Comparison of ENCODE assay signal across 14 cellular contexts in genomic region chr16:85912271-85912974, GRCh38. TPM values are rescaled to one million over a fixed set of nuclear protein-coding genes. Genes with fewer than 3 reads are reported as not detected.
DNase-seq lines count a peak whose midpoint lies in the region; ATAC-seq, FAIRE-seq and TF ChIP-seq lines count a peak whose summit lies in the region.
"Had no signal": no experiment of that assay in that cellular context is flagged by ENCODE, and none has a peak within 500 bp of the region (broad histone marks: within the 10 kb centered on the region; RNA-seq: fewer than 3 reads in every experiment).

No MANE protein-coding gene starts in this region.

- no peak for TF ChIP-seq CTCF in A549 (IDR thresholded peaks at IDR 0.05)
- TF ChIP-seq CTCF in choroid plexus epithelial cell (conservative IDR thresholded peaks at IDR 0.05; ENCODE audit: low read depth, low read length): no peak
- TF ChIP-seq CTCF in type B pancreatic cell (conservative IDR thresholded peaks at IDR 0.05): no peak

- H3K27me3 Mint-ChIP-seq in naive B cell: no peaks in the 10 kb centered on the region
- H3K27me3 Mint-ChIP-seq in type B pancreatic cell: peaks cover 42% of the 10 kb centered on the region
- H3K27me3 Mint-ChIP-seq in naive thymus-derived CD8-positive, alpha-beta T cell: no peaks in the 10 kb centered on the region
- H3K27me3 Mint-ChIP-seq: naive thymus-derived CD4-positive, alpha-beta T cell had no signal

- WGBS in A549 (ENCODE audit: missing lambda C conversion rate): 58% methylated on average over 12 of the region's 12 CpGs
- WGBS in small intestine, 3 donors: 60 to 87% (median 73%) methylated on average over 12 of the region's 12 CpGs

- peaks cover 0 to 15% of the 10 kb centered on the region in 2 donors for H3K36me3 ChIP-seq in small intestine (ENCODE audit: control insufficient read depth in 2 of 2, insufficient read depth in 2 of 2, low read length in 2 of 2)

- H3K9me3 ChIP-seq in A549: no peaks in the 10 kb centered on the region
- no peaks in the 10 kb centered on the region for H3K9me3 ChIP-seq in small intestine (ENCODE audit: control insufficient read depth, low read depth)

- H3K27me3 ChIP-seq in small intestine (ENCODE audit: control insufficient read depth in 2 of 2, insufficient read depth in 2 of 2, low read length in 2 of 2): no peaks in the 10 kb centered on the region
- H3K27me3 ChIP-seq: dorsolateral prefrontal cortex had no signal

- H3K27ac ChIP-seq in A549 (no peak overlapping the region), small intestine (ENCODE audit: low read depth in 1 of 2, low read length in 1 of 2) (peak overlapping the region in 1 of 2 donors; percentile 12)
- H3K27ac ChIP-seq: dorsolateral prefrontal cortex had no signal

- POLR2A ChIA-PET in A549 (lab: Yijun Ruan, JAX): no interaction called here
- POLR2A ChIA-PET in naive thymus-derived CD8-positive, alpha-beta T cell (lab: Charles Lee): no interaction called here

- TF ChIP-seq RAD21 in A549 (conservative IDR thresholded peaks at IDR 0.05 in 1 of 2, IDR thresholded peaks at IDR 0.05 in 1 of 2): no peak

- H3K27ac Mint-ChIP-seq in naive B cell (peak overlapping the region; percentile 53 to 99 (median 82)), type B pancreatic cell (no peak overlapping the region)
- H3K27ac Mint-ChIP-seq in naive thymus-derived CD8-positive, alpha-beta T cell: peak overlapping the region in 1 of 10 donors; percentile 2
- H3K27ac Mint-ChIP-seq: naive thymus-derived CD4-positive, alpha-beta T cell; WTC11 had no signal

- ATAC-seq in A549: no peak
- ATAC-seq in naive B cell (ENCODE audit: low read depth in 2 of 2): no peak
- ATAC-seq in GM19324 (IDR thresholded peaks at IDR 0.05; ENCODE audit: low FRiP score, unreplicated experiment): no peak
- no peak for ATAC-seq in naive thymus-derived CD8-positive, alpha-beta T cell
- ATAC-seq: naive thymus-derived CD4-positive, alpha-beta T cell; WTC11 had no signal

- no peak for TF ChIP-seq EP300 in A549 (IDR thresholded peaks at IDR 0.05)

- no peak for FAIRE-seq in A549 (lab: Jason Lieb, UNC)
- FAIRE-seq in small intestine (lab: Jason Lieb, UNC): no peak

- CTCF ChIA-PET in A549 (lab: Yijun Ruan, JAX): interaction anchor here (0.9 to 2.5 kb wide), 3 partner anchors 9 to 91 kb away, joined by 3 to 8 read pairs (median 4); no protein-coding TSS in a partner anchor

- TF ChIP-seq POLR2A in A549 (IDR thresholded peaks at IDR 0.05; ENCODE audit: low read length): no peak

- DNase-seq in A549 (ENCODE audit: low read depth in 1 of 2, low spot score in 1 of 2) (no peak), MV-4-11 (lab: John Stamatoyannopoulos, UW) (peak; percentile 24), choroid plexus epithelial cell (ENCODE audit: low read depth) (peak; percentile 94), naive B cell (no peak), type B pancreatic cell (ENCODE audit: extremely low spot score, unreplicated experiment) (no peak), small intestine (no peak)
- DNase-seq in naive thymus-derived CD8-positive, alpha-beta T cell: no peak
- DNase-seq: naive thymus-derived CD4-positive, alpha-beta T cell; stimulated activated naive CD4-positive, alpha-beta T cell had no signal

- H3K4me1 Mint-ChIP-seq in naive B cell (peaks cover 75 to 98% (median 85%) of the 10 kb centered on the region in 3 donors), type B pancreatic cell (ENCODE audit: unreplicated experiment) (peaks cover 25% of the 10 kb centered on the region)
- H3K4me1 Mint-ChIP-seq in naive thymus-derived CD8-positive, alpha-beta T cell: peaks cover 9 to 85% (median 15%) of the 10 kb centered on the region in 4 donors

- H3K4me3 ChIP-seq in A549 (no peak overlapping the region), choroid plexus epithelial cell (ENCODE audit: low read depth, low read length) (no peak overlapping the region), small intestine (ENCODE audit: low read depth in 1 of 2, low read length in 2 of 2) (no peak overlapping the region)
- H3K4me3 ChIP-seq: dorsolateral prefrontal cortex had no signal

- H3K4me1 ChIP-seq in A549: no peaks in the 10 kb centered on the region
- H3K4me1 ChIP-seq in small intestine (ENCODE audit: control insufficient read depth in 2 of 2, insufficient read depth in 1 of 2, low read depth in 1 of 2, low read length in 1 of 2): peaks cover 0 to 7% of the 10 kb centered on the region in 2 donors

- peaks cover 26 to 40% of the 10 kb centered on the region in 2 donors for H3K36me3 Mint-ChIP-seq in naive B cell
- H3K36me3 Mint-ChIP-seq in type B pancreatic cell: no peaks in the 10 kb centered on the region
- H3K36me3 Mint-ChIP-seq in naive thymus-derived CD8-positive, alpha-beta T cell: peaks cover 3 to 8% (median 6%) of the 10 kb centered on the region in 3 donors
- H3K36me3 Mint-ChIP-seq: WTC11 had no signal

- H3K4me3 Mint-ChIP-seq in naive B cell (peak overlapping the region in 7 of 8 donors; percentile 79 to 94 (median 84)), type B pancreatic cell (no peak overlapping the region)
- H3K4me3 Mint-ChIP-seq in naive thymus-derived CD8-positive, alpha-beta T cell: no peak overlapping the region
- H3K4me3 Mint-ChIP-seq: naive thymus-derived CD4-positive, alpha-beta T cell; WTC11 had no signal

- H3K9me3 Mint-ChIP-seq in naive B cell: no peaks in the 10 kb centered on the region
- H3K9me3 Mint-ChIP-seq in type B pancreatic cell: no peaks in the 10 kb centered on the region
- no peaks in the 10 kb centered on the region for H3K9me3 Mint-ChIP-seq in naive thymus-derived CD8-positive, alpha-beta T cell
- H3K9me3 Mint-ChIP-seq: naive thymus-derived CD4-positive, alpha-beta T cell; WTC11 had no signal

- no peak overlapping the region for H3K4me2 ChIP-seq in A549

TF ChIP-seq in A549, 52 proteins besides CTCF, POLR2A, EP300 and RAD21:
- TF ChIP-seq ESRRA (IDR thresholded peaks at IDR 0.05; ENCODE audit: borderline replicate concordance, low read length): no peak
- TF ChIP-seq PBX3 (IDR thresholded peaks at IDR 0.05): no peak
- TF ChIP-seq HEYL (CRISPR knock-in tag; IDR thresholded peaks at IDR 0.05): no peak
- TF ChIP-seq MAFK (IDR thresholded peaks at IDR 0.05; ENCODE audit: partially characterized antibody): peak; percentile 95
- TF ChIP-seq CBX8 (IDR thresholded peaks at IDR 0.05): no peak
- no peak for TF ChIP-seq ZC3H11A (IDR thresholded peaks at IDR 0.05)
- no peak for TF ChIP-seq NPAS2 (CRISPR knock-in tag; IDR thresholded peaks at IDR 0.05; ENCODE audit: borderline replicate concordance)

RNA-seq across cellular contexts. Expression of gene IRF8, which starts 13.5 kb away (rescaled TPM):
- polyA plus RNA-seq in A549 (2011; rRNA removed) (0.16 and 0.22 TPM in 2 replicates), A549 (2017; fragmentation: RNase III; extraction: RNeasy Plus Mini Kit Qiagen cat#74134 plus additional on column Dnase treatment) (0.18 to 0.42 TPM (median 0.40 TPM) in 3 replicates), naive B cell (ENCODE audit: low read depth in 6 of 6) (100 to 1,000 TPM; 646 to 909 (median 752) TPM), small intestine (10 to 100 TPM; 28.0 to 52.1 (median 40.1) TPM)
- 0.09 and 0.16 TPM in 2 replicates for polyA plus RNA-seq in A549 (2012; cell fraction: cytosol; rRNA removed)
- 0.40 and 0.50 TPM in 2 replicates for polyA plus RNA-seq in A549 (2012; cell fraction: nucleus; rRNA removed)
- polyA minus RNA-seq in A549 (2011; rRNA and poly(A)+ RNA removed): not detected in 2 replicates
- total RNA-seq in type B pancreatic cell (ENCODE audit: low replicate concordance): 12.6 and 21.0 TPM in 2 replicates
- 10 to 100 TPM; 17.6 to 17.8 TPM for total RNA-seq in naive thymus-derived CD8-positive, alpha-beta T cell
- 1 to 10 TPM; 2.0 to 5.8 (median 3.2) TPM for polyA plus RNA-seq in naive thymus-derived CD8-positive, alpha-beta T cell
- total RNA-seq: RPMI7951 had no signal
- polyA plus RNA-seq: BJ had no signal

Comparison
In these comparisons a context has a peak if more than half of its experiments do, and no peak if none do; other contexts are left out.
1. DNase-seq: peak in MV-4-11 (single experiment) and choroid plexus epithelial cell (single experiment); none in A549 (0 of 2), naive B cell (single experiment), type B pancreatic cell (single experiment), small intestine (single experiment) and naive thymus-derived CD8-positive, alpha-beta T cell (0 of 10).
2. H3K4me3 Mint-ChIP-seq: peak in naive B cell (7 of 8); none in type B pancreatic cell (single experiment) and naive thymus-derived CD8-positive, alpha-beta T cell (0 of 10).
3. RNA of gene IRF8, which starts 13.5 kb away (polyA plus RNA-seq): 646 to 909 TPM in naive B cell; 28.0 to 52.1 TPM in small intestine, 2.0 to 5.8 TPM in naive thymus-derived CD8-positive, alpha-beta T cell and 0.09 to 0.50 TPM in A549; every median in the first group is over 10 times any median in the second.